ENCODE assay signal across 15 cellular contexts in the genomic region with DNA sequence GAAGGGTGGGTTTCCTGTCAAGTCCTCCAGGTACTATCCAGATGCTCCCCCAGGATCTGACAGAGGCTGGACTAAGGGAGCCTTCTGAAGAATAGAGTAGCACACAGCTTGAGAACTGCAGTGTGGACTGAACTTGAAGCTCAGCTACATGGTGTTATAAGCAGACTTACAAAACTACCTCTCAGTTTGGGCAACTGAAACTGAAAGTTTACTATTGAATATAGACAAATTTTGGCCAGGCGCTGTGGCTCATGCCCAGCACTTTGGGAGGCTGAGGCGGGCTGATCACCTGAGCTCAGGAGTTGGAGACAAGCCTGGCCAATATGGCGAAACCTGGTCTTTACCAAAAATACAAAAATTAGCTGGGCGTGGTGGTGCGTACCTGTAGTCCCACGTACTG.
A peak's percentile ranks its signal among the peaks of the same experiment; 100 is the strongest.
DNase-seq lines count a peak whose midpoint lies in the region; ATAC-seq and TF ChIP-seq lines count a peak whose summit lies in the region.
"Had no signal": no experiment of that assay in that cellular context is flagged by ENCODE, and none has a peak within 500 bp of the region (broad histone marks: within the 10 kb centered on the region; RNA-seq: fewer than 3 reads in every experiment).

No MANE protein-coding gene starts in this region.

- TF ChIP-seq CTCF in MM.1S (IDR thresholded peaks at IDR 0.05; ENCODE audit: low read length) = no peak
- no peak for TF ChIP-seq CTCF in neutrophil (IDR thresholded peaks at IDR 0.05)
- TF ChIP-seq CTCF in sigmoid colon (IDR thresholded peaks at IDR 0.05) = no peak

- H3K36me3 ChIP-seq in MM.1S (replicated peaks; ENCODE audit: insufficient read depth, low read length) (no peaks in the 10 kb centered on the region), neutrophil (no peaks in the 10 kb centered on the region), sigmoid colon (no peaks in the 10 kb centered on the region)
- H3K36me3 ChIP-seq: HAP-1 had no signal

- H3K27me3 ChIP-seq in MM.1S (replicated peaks; ENCODE audit: insufficient read depth, low read length) (no peaks in the 10 kb centered on the region), neutrophil (no peaks in the 10 kb centered on the region), sigmoid colon (no peaks in the 10 kb centered on the region)

- H2AFZ ChIP-seq in MM.1S (ENCODE audit: low read length) = peak overlapping the region; percentile 33
- H2AFZ ChIP-seq: GM23338 had no signal

- TF ChIP-seq POLR2A in sigmoid colon (IDR thresholded peaks at IDR 0.05) = no peak

- WGBS in sigmoid colon, 2 donors = 89 to 94% methylated on average over 6 of the region's 6 CpGs

- intact Hi-C loops in sigmoid colon (cut with DNase I) = no loop called here

- H3K4me3 ChIP-seq in MM.1S (ENCODE audit: low read length) (peak overlapping the region; percentile 31; the same call in 1 of the 2 replicates), neutrophil (ENCODE audit: low read depth in 1 of 2, low read length in 1 of 2) (no peak overlapping the region), sigmoid colon (no peak overlapping the region)
- H3K4me3 ChIP-seq: GM23338, HAP-1 had no signal

- peak overlapping the region; percentile 72 for H3K4me2 ChIP-seq in MM.1S (ENCODE audit: low read depth, low read length)
- H3K4me2 ChIP-seq: GM23338 had no signal

- peak overlapping the region; percentile 26; the same call in 1 of the 2 replicates for H3K9ac ChIP-seq in MM.1S (ENCODE audit: low read length)

- no peak for ATAC-seq in GM18870 (IDR thresholded peaks at IDR 0.05; ENCODE audit: unreplicated experiment)
- ATAC-seq: GM23338 had no signal

- no peaks in the 10 kb centered on the region for H4K20me1 ChIP-seq in MM.1S (ENCODE audit: insufficient read depth, low read length)

- DNase-seq in MM.1S (peak; percentile 70), RPMI8226 (peak; percentile 69), sigmoid colon (no peak), DMS153 treated with DMSO at 0.1 percent for 48 hours (lab: John Stamatoyannopoulos, UW; ENCODE audit: unreplicated experiment) (no peak)
- DNase-seq: C1 segment of cervical spinal cord; Calu3; CD4-positive, alpha-beta memory T cell; COR-L47; DND-41; GDM1; HFFc6 had no signal

- no peaks in the 10 kb centered on the region for H3K9me3 ChIP-seq in MM.1S (replicated peaks; ENCODE audit: insufficient read depth, low read length)
- H3K9me3 ChIP-seq in neutrophil = no peaks in the 10 kb centered on the region
- no peaks in the 10 kb centered on the region for H3K9me3 ChIP-seq in sigmoid colon
- H3K9me3 ChIP-seq: HAP-1 had no signal

- TF ChIP-seq EP300 in sigmoid colon (IDR thresholded peaks at IDR 0.05) = no peak

- H3K9me2 ChIP-seq in MM.1S (replicated peaks; ENCODE audit: insufficient read depth, low read length) = no peaks in the 10 kb centered on the region

- H3K27ac ChIP-seq in MM.1S (ENCODE audit: low read length) (peak overlapping the region; percentile 79), neutrophil (peak overlapping the region; percentile 20), sigmoid colon (no peak overlapping the region)

- peaks cover 13% of the 10 kb centered on the region for H3K4me1 ChIP-seq in MM.1S (ENCODE audit: low read length)
- peaks cover 22 to 26% of the 10 kb centered on the region in 2 experiments for H3K4me1 ChIP-seq in neutrophil (ENCODE audit: control insufficient read depth in 1 of 2, insufficient read depth in 1 of 2, low read depth in 1 of 2, low read length in 1 of 2)
- H3K4me1 ChIP-seq in sigmoid colon = peaks cover 0 to 3% (median 0%) of the 10 kb centered on the region in 4 donors
- H3K4me1 ChIP-seq: HAP-1 had no signal

- peaks cover 9% of the 10 kb centered on the region; the same call in 1 of the 2 replicates for H3F3A ChIP-seq in MM.1S (ENCODE audit: insufficient read depth, low read length)

- no peaks in the 10 kb centered on the region for H3K79me2 ChIP-seq in MM.1S (ENCODE audit: low read length)

Comparison
In these comparisons a context has a peak if more than half of its experiments do, and no peak if none do; other contexts are left out.
1. DNase-seq: peak in MM.1S (single experiment) and RPMI8226 (single experiment); none in sigmoid colon (single experiment) and DMS153 treated with DMSO at 0.1 percent for 48 hours (single experiment).
2. H3K27ac ChIP-seq: peak in MM.1S (single experiment) and neutrophil (single experiment); none in sigmoid colon (0 of 4).